In the genomic region with DNA sequence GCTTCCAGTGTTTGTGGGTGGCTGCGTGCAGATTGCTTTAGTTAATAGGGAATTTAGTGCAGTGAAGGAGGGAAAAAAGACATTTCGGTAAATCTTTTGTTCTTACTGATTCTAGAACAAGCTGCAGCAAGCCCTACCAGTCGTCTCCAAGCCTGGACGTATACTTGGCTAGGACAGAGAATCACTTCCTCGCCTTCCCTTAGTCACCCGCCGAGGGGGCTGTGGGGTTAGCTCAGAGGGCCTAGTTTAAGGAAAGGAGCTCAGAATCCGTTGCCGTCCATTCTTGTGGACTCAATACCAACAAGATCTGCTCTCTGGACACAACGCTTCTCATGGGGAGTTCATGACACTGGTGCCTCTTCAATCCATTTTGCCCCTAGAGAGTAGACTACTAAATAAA, we compare ENCODE assay signal across 25 cellular contexts. TPM values are rescaled to one million over a fixed set of nuclear protein-coding genes. Genes with fewer than 3 reads are reported as not detected.
"Had no signal": no experiment of that assay in that cellular context is flagged by ENCODE, and none has a peak within 500 bp of the region (broad histone marks: within the 10 kb centered on the region; RNA-seq: fewer than 3 reads in every experiment).

No MANE protein-coding gene starts in this region.

- H3K27me3 ChIP-seq: body of pancreas, esophagus squamous epithelium, gastrocnemius medialis, heart left ventricle, transverse colon had no signal

- H3K27ac ChIP-seq: body of pancreas, esophagus squamous epithelium, gastrocnemius medialis, heart left ventricle, transverse colon had no signal

- FAIRE-seq: small intestine, urothelium cell line had no signal

- H3K4me1 ChIP-seq: body of pancreas, gastrocnemius medialis, heart left ventricle had no signal

- H3K4me3 ChIP-seq: body of pancreas, esophagus squamous epithelium, gastrocnemius medialis, heart left ventricle, mucosa of descending colon, transverse colon had no signal

- H3K36me3 ChIP-seq: esophagus squamous epithelium, gastrocnemius medialis, heart left ventricle, transverse colon had no signal

- DNase-seq: activated B cell treated with CpG ODN at 0.5 μM for 24 hours; activated CD4-positive, alpha-beta T cell treated with anti-CD3 and anti-CD28 coated beads for 4 hours; activated CD4-positive, alpha-beta T cell treated with anti-CD3 and anti-CD28 coated beads, Interleukin-2, amount 50 U/mL, for 48 hours; activated effector memory CD4-positive, alpha-beta T cell treated with Interleukin-2 at 50 U/mL for 16 hours; activated naive CD4-positive, alpha-beta T cell treated with anti-CD3 and anti-CD28 coated beads, Interleukin-2, amount 10 ng/mL, durations not matched to agents 7 days and 5 days; activated T-cell treated with anti-CD3 and anti-CD28 coated beads, Interleukin-2, amount 50 U/mL, for 72 hours; body of pancreas; caudate nucleus; dermis blood vessel endothelial cell; effector CD8-positive, alpha-beta T cell; esophagus squamous epithelium; gastrocnemius medialis; heart left ventricle; islet precursor cell; left colon; mesendoderm; mucosa of descending colon; naive B cell; small intestine; stimulated activated CD4-positive, alpha-beta T cell treated with anti-CD3 and anti-CD28 coated beads, Interleukin-2, amount 100 ng/mL, for 24 hours; T-helper 9 cell; transverse colon had no signal

- ATAC-seq: activated T-cell treated with anti-CD3 and anti-CD28 coated beads, Interleukin-2, amount 50 U/mL, for 72 hours; body of pancreas; gastrocnemius medialis; heart left ventricle; left colon; mucosa of descending colon; sciatic nerve; stimulated activated effector memory CD8-positive, alpha-beta T cell treated with anti-CD3 and anti-CD28 coated beads, Interleukin-12 subunit alpha, Interleukin-12 subunit beta, amount 100 ng/mL, for 72 hours had no signal

- H3K9me3 ChIP-seq: body of pancreas, esophagus squamous epithelium, gastrocnemius medialis, mucosa of descending colon, transverse colon had no signal

RNA-seq across cellular contexts. Expression of a gene that starts 36.3 kb away (rescaled TPM):
- total RNA-seq: activated B cell treated with CpG ODN at 0.5 μM for 24 hours had no signal
